In genomic region chr5:143259254-143259605, GRCh38 we compare ENCODE assay signal across 21 cellular contexts.
"Had no signal": no experiment of that assay in that cellular context is flagged by ENCODE, and none has a peak within 500 bp of the region (broad histone marks: within the 10 kb centered on the region; RNA-seq: fewer than 3 reads in every experiment).

No MANE protein-coding gene starts in this region.

- H3K27ac Mint-ChIP-seq: nephron; neural progenitor cell; stimulated activated naive B cell treated with anti-CD40 and anti-IgM and Interleukin-4, amounts not matched to agents 10 μg/mL and 1 μg/mL and 100 μg/mL, for 72 hours; stimulated activated naive CD8-positive, alpha-beta T cell treated with anti-CD3 and anti-CD28 coated beads, Interleukin-15, Interleukin-2, amounts not matched to agents 100 ng/mL and 50 ng/mL, for 24 hours had no signal

- H3K4me3 Mint-ChIP-seq: naive thymus-derived CD4-positive, alpha-beta T cell; nephron; neural progenitor cell; stimulated activated naive B cell treated with anti-CD40 and anti-IgM and Interleukin-4, amounts not matched to agents 10 μg/mL and 1 μg/mL and 100 μg/mL, for 72 hours; stimulated activated naive CD8-positive, alpha-beta T cell treated with anti-CD3 and anti-CD28 coated beads, Interleukin-15, Interleukin-2, amounts not matched to agents 100 ng/mL and 50 ng/mL, for 24 hours had no signal

- H3K9me3 Mint-ChIP-seq: neural progenitor cell; stimulated activated naive B cell treated with anti-CD40 and anti-IgM and Interleukin-4, amounts not matched to agents 10 μg/mL and 1 μg/mL and 100 μg/mL, for 72 hours; stimulated activated naive CD8-positive, alpha-beta T cell treated with anti-CD3 and anti-CD28 coated beads, Interleukin-15, Interleukin-2, amounts not matched to agents 100 ng/mL and 50 ng/mL, for 24 hours had no signal

- H3K27ac ChIP-seq: dorsolateral prefrontal cortex, gastrocnemius medialis, neural progenitor cell, prostate gland, right atrium auricular region, sigmoid colon, spleen, thoracic aorta, transverse colon, vagina had no signal

- H3K4me2 ChIP-seq: neural progenitor cell had no signal

- H3K4me1 Mint-ChIP-seq: nephron; neural progenitor cell; stimulated activated naive B cell treated with anti-CD40 and anti-IgM and Interleukin-4, amounts not matched to agents 10 μg/mL and 1 μg/mL and 100 μg/mL, for 72 hours had no signal

- H2AFZ ChIP-seq: neural progenitor cell had no signal

- H3K36me3 ChIP-seq: gastrocnemius medialis, neural progenitor cell, prostate gland, right atrium auricular region, sigmoid colon, spleen, thoracic aorta, transverse colon, vagina had no signal

- H3K36me3 Mint-ChIP-seq: neural progenitor cell; stimulated activated naive B cell treated with anti-CD40 and anti-IgM and Interleukin-4, amounts not matched to agents 10 μg/mL and 1 μg/mL and 100 μg/mL, for 72 hours had no signal

- H3K27me3 ChIP-seq: dorsolateral prefrontal cortex, gastrocnemius medialis, neural progenitor cell, right atrium auricular region, sigmoid colon, spleen, transverse colon, vagina had no signal

- H3K27me3 Mint-ChIP-seq: naive thymus-derived CD4-positive, alpha-beta T cell; stimulated activated naive B cell treated with anti-CD40 and anti-IgM and Interleukin-4, amounts not matched to agents 10 μg/mL and 1 μg/mL and 100 μg/mL, for 72 hours; stimulated activated naive CD8-positive, alpha-beta T cell treated with anti-CD3 and anti-CD28 coated beads, Interleukin-15, Interleukin-2, amounts not matched to agents 100 ng/mL and 50 ng/mL, for 24 hours had no signal

- H3K9me3 ChIP-seq: gastrocnemius medialis, prostate gland, right atrium auricular region, sigmoid colon, spleen, thoracic aorta, transverse colon, vagina had no signal

- DNase-seq: dorsolateral prefrontal cortex; effector CD4-positive, alpha-beta T cell; gastrocnemius medialis; head of caudate nucleus; kidney; midbrain; naive thymus-derived CD4-positive, alpha-beta T cell; sigmoid colon; spleen; stimulated activated CD4-positive, alpha-beta T cell treated with anti-CD3 and anti-CD28 coated beads, Interleukin-4, amount 100 ng/mL, for 4 hours; stimulated activated naive B cell treated with anti-CD40 and anti-IgM and Interleukin-4, amounts not matched to agents 10 μg/mL and 1 μg/mL and 100 μg/mL, for 72 hours; transverse colon had no signal

- H3K9ac ChIP-seq: neural progenitor cell had no signal

- FAIRE-seq: colon, kidney had no signal

- H3K4me1 ChIP-seq: gastrocnemius medialis, neural progenitor cell, prostate gland, right atrium auricular region, sigmoid colon, spleen, transverse colon, vagina had no signal

- H3K4me3 ChIP-seq: dorsolateral prefrontal cortex, gastrocnemius medialis, lung, neural progenitor cell, prostate gland, right atrium auricular region, sigmoid colon, spleen, thoracic aorta, transverse colon, vagina had no signal
